9 cellular contexts compared by ENCODE assay signal in genomic region chr20:329851-330232, GRCh38. TPM values are rescaled to one million over a fixed set of nuclear protein-coding genes. Genes with fewer than 3 reads are reported as not detected.
A peak's percentile ranks its signal among the peaks of the same experiment; 100 is the strongest.
DNase-seq lines count a peak whose midpoint lies in the region; ATAC-seq, FAIRE-seq and TF ChIP-seq lines count a peak whose summit lies in the region.
"Had no signal": no experiment of that assay in that cellular context is flagged by ENCODE, and none has a peak within 500 bp of the region (broad histone marks: within the 10 kb centered on the region; RNA-seq: fewer than 3 reads in every experiment).

No MANE protein-coding gene starts in this region.

- no peak overlapping the region for H3K56ac ChIP-seq in H1 (replicated peaks; ENCODE audit: insufficient read length, low read depth, low read length)

- H3K36me3 ChIP-seq in H1 (ENCODE audit: control insufficient read depth in 2 of 4, insufficient read depth in 4 of 4, low read length in 3 of 4) (peaks cover 0 to 3% (median 0%) of the 10 kb centered on the region in 4 experiments; a peak in 1 of 8 replicates), sigmoid colon (peaks cover 0 to 9% (median 0%) of the 10 kb centered on the region in 4 donors)
- H3K36me3 ChIP-seq: left ventricle myocardium inferior had no signal

- H2BK120ac ChIP-seq in H1 (replicated peaks; ENCODE audit: low read depth, low read length) = no peak overlapping the region

- H3K79me2 ChIP-seq in H1 (ENCODE audit: control insufficient read depth in 1 of 2, insufficient read depth in 2 of 2, low read length in 2 of 2) = peaks cover 7 to 31% of the 10 kb centered on the region in 2 experiments

- H3K4me1 ChIP-seq in H1 (replicated peaks in 1 of 4; ENCODE audit: control insufficient read depth in 3 of 4, insufficient read depth in 4 of 4, low read length in 3 of 4) (peaks cover 11 to 26% (median 16%) of the 10 kb centered on the region in 4 experiments), sigmoid colon (peaks cover 0 to 45% (median 37%) of the 10 kb centered on the region in 4 donors)

- no peak overlapping the region for H2BK15ac ChIP-seq in H1 (ENCODE audit: low read length)

- H3K4me3 ChIP-seq in H1 (ENCODE audit: extremely low read depth in 1 of 4, insufficient read depth in 2 of 4, low read depth in 3 of 4, low read length in 4 of 4) = peak overlapping the region in 1 of 4 experiments; percentile 14; a peak in 1 of 8 replicates
- H3K4me3 ChIP-seq in sigmoid colon = no peak overlapping the region
- H3K4me3 ChIP-seq: heart right ventricle, left ventricle myocardium inferior had no signal

- H3K27ac ChIP-seq in H1 (ENCODE audit: low read depth, low read length) (no peak overlapping the region), sigmoid colon (peak overlapping the region in 3 of 4 donors; percentile 29 to 96 (median 90))

- no peak overlapping the region for H3K9ac ChIP-seq in H1 (replicated peaks in 1 of 4; ENCODE audit: extremely low read depth in 1 of 4, low read depth in 3 of 4, low read length in 3 of 4)

- intact Hi-C loops in sigmoid colon (cut with DNase I) = loop anchor here (2.0 kb wide), 1 partner anchor 63 kb away; no protein-coding TSS in a partner anchor

- H3K4ac ChIP-seq in H1 (replicated peaks; ENCODE audit: insufficient read length, low read depth, low read length) = no peak overlapping the region

- H4K5ac ChIP-seq in H1 (ENCODE audit: insufficient read length, low read depth, low read length) = no peak overlapping the region

- TF ChIP-seq CTCF in GM12873 (IDR thresholded peaks at IDR 0.05; ENCODE audit: insufficient read depth, low read depth, low read length, missing control alignments) (peak; percentile 2), H1 (IDR thresholded peaks at IDR 0.05; ENCODE audit: control extremely low read depth in 1 of 3, insufficient read depth in 1 of 3, low read depth in 1 of 3, low read length in 3 of 3) (no peak), sigmoid colon (IDR thresholded peaks at IDR 0.05) (no peak)

- H4K20me1 ChIP-seq in H1 (replicated peaks in 1 of 2; ENCODE audit: control insufficient read depth in 1 of 2, insufficient read depth in 2 of 2, low read length in 2 of 2) = peaks cover 19 to 30% of the 10 kb centered on the region in 2 experiments

- peak overlapping the region; percentile 28 to 94; a peak in 3 of 4 replicates for H3K4me2 ChIP-seq in H1 (ENCODE audit: insufficient read depth in 1 of 2, low read depth in 2 of 2, low read length in 2 of 2)

- no peak overlapping the region for H3K14ac ChIP-seq in H1 (ENCODE audit: insufficient read length)

- H3K9me3 ChIP-seq in H1 (ENCODE audit: insufficient read depth in 2 of 2, low read depth in 1 of 2, low read length in 1 of 2) (no peaks in the 10 kb centered on the region), sigmoid colon (no peaks in the 10 kb centered on the region)
- H3K9me3 ChIP-seq: heart right ventricle, left ventricle myocardium inferior had no signal

- H4K8ac ChIP-seq in H1 (ENCODE audit: extremely low read depth, insufficient read depth, low read length) = no peak overlapping the region

- H3K18ac ChIP-seq in H1 (ENCODE audit: extremely low read depth, low read length) = no peak overlapping the region

- no peak overlapping the region for H2BK20ac ChIP-seq in H1 (ENCODE audit: low read length)

- peaks cover 5% of the 10 kb centered on the region; the same call in 1 of the 2 replicates for H3K23me2 ChIP-seq in H1 (ENCODE audit: low read depth, low read length)

- no peak for ATAC-seq in GM18502 (IDR thresholded peaks at IDR 0.05; ENCODE audit: poor library complexity, unreplicated experiment)

- no peak overlapping the region for H2BK12ac ChIP-seq in H1 (ENCODE audit: low read depth, low read length)

- POLR2A ChIA-PET in H1 (lab: Charles Lee; ENCODE audit: partially characterized antibody) = interaction anchor here (0.9 to 5.0 kb wide), 10 partner anchors 10 to 98 kb away, joined by 3 to 85 read pairs (median 10); partner anchors contain the start of genes NRSN2, TRIB3 and ZCCHC3

- no peak overlapping the region for H2AFZ ChIP-seq in H1 (ENCODE audit: low read length)

- no peak overlapping the region for H3K23ac ChIP-seq in H1 (ENCODE audit: insufficient read length)

- 77% methylated on average over 4 of the region's 4 CpGs; no CpG with 5 or more reads in 1 of the 2 experiments for WGBS in H1 (ENCODE audit: extremely low coverage in 1 of 2, insufficient coverage in 1 of 2, insufficient read length in 1 of 2, insufficient replicate concordance in 2 of 2, low coverage in 1 of 2, low lambda C conversion rate in 2 of 2, missing lambda C conversion rate in 1 of 2), 2 experiments
- WGBS in sigmoid colon, 2 donors = 41 to 71% methylated on average over 4 of the region's 4 CpGs

- no peak for FAIRE-seq in H1 (lab: Jason Lieb, UNC)

- H2AK5ac ChIP-seq in H1 (ENCODE audit: low read depth, low read length) = no peak overlapping the region

- H2BK5ac ChIP-seq in H1 (ENCODE audit: low read depth, low read length) = no peak overlapping the region

- peaks cover 12% of the 10 kb centered on the region for H3K79me1 ChIP-seq in H1 (ENCODE audit: low read depth, low read length)

- CTCF ChIA-PET in H1 (lab: Charles Lee; ENCODE audit: partially characterized antibody) = interaction anchor here (0.6 to 5.9 kb wide), 24 partner anchors 8 to 407 kb away, joined by 3 to 54 read pairs (median 5); partner anchors contain the start of gene NRSN2

- H3K27me3 ChIP-seq in H1 (replicated peaks in 1 of 4; ENCODE audit: control insufficient read depth in 3 of 4, extremely low read depth in 1 of 4, insufficient read depth in 3 of 4, low read length in 3 of 4) (0 out of 7 replicates have a peak, but pooled peaks cover 0 to 4% (median 0%) of the 10 kb centered on the region in 4 experiments), sigmoid colon (no peaks in the 10 kb centered on the region)

- no peak for TF ChIP-seq RAD21 in H1 (IDR thresholded peaks at IDR 0.05 in 1 of 2, conservative IDR thresholded peaks at IDR 0.05 in 1 of 2; ENCODE audit: low read depth in 2 of 2, low read length in 2 of 2)

- DNase-seq in NCI-H510A (lab: John Stamatoyannopoulos, UW) (peak; percentile 55), H1 (ENCODE audit: low read depth in 1 of 2, low spot score in 2 of 2) (no peak), sigmoid colon (no peak), SW480 (ENCODE audit: low spot score) (no peak), activated gamma-delta T cell treated with Interleukin-2 at 50 U/mL for 16 hours (no peak)
- DNase-seq: left ventricle myocardium inferior had no signal

- TF ChIP-seq POLR2A in H1 (IDR thresholded peaks at IDR 0.05; ENCODE audit: control extremely low read depth in 1 of 2, low read depth in 2 of 2, low read length in 2 of 2) = no peak
- no peak for TF ChIP-seq POLR2A in sigmoid colon (IDR thresholded peaks at IDR 0.05)

- H4K91ac ChIP-seq in H1 (replicated peaks; ENCODE audit: insufficient read length, low read length) = no peak overlapping the region

- no peak for TF ChIP-seq EP300 in H1 (IDR thresholded peaks at IDR 0.05; ENCODE audit: borderline replicate concordance in 1 of 2, low read depth in 2 of 2, low read length in 2 of 2)
- no peak for TF ChIP-seq EP300 in sigmoid colon (IDR thresholded peaks at IDR 0.05)

RNA-seq across cellular contexts. Expression of gene SOX12, which starts 4.5 kb away (rescaled TPM):
- 63.0 and 66.1 TPM in 2 replicates for total RNA-seq in H1 (2021; fragmentation: NEBNext Ultra II Directional; extraction: Animal tissue kit (Norgen Biotek cat#: 25700))
- polyA plus RNA-seq in H1 (2011; rRNA removed) (6.4 and 14.4 TPM in 2 replicates), sigmoid colon (1 to 10 TPM; 1.2 to 3.9 (median 1.2) TPM)
- 9.3 TPM for polyA plus RNA-seq in H1 (2011; cell fraction: cytosol; rRNA removed)
- 20.6 TPM for polyA plus RNA-seq in H1 (2011; cell fraction: nucleus; rRNA removed)
- 28.3 to 39.1 TPM (median 34.8 TPM) in 4 replicates for polyA plus RNA-seq in H1 (2012, experiment 1 of 2)
- 27.6 TPM for polyA plus RNA-seq in H1 (2012, experiment 2 of 2)
- 34.1 TPM for polyA plus RNA-seq in H1 (2013, experiment 1 of 2)
- 34.4 TPM for polyA plus RNA-seq in H1 (2013, experiment 2 of 2)
- 2.9 and 6.2 TPM in 2 replicates for polyA minus RNA-seq in H1 (2011; rRNA and poly(A)+ RNA removed)
- 16.2 TPM for polyA minus RNA-seq in H1 (2011; cell fraction: cytosol; rRNA and poly(A)+ RNA removed)
- polyA minus RNA-seq in H1 (2011; cell fraction: nucleus; rRNA and poly(A)+ RNA removed) = 11.5 TPM
- total RNA-seq in sigmoid colon = 1 to 10 TPM; 3.6 to 9.7 (median 4.9) TPM

RNA-seq across cellular contexts. Expression of gene NRSN2, which starts 17.1 kb away (rescaled TPM):
- total RNA-seq in H1 (2021; fragmentation: NEBNext Ultra II Directional; extraction: Animal tissue kit (Norgen Biotek cat#: 25700)) = 15.0 and 19.4 TPM in 2 replicates
- 33.3 and 41.9 TPM in 2 replicates for polyA plus RNA-seq in H1 (2011; rRNA removed)
- 25.4 TPM for polyA plus RNA-seq in H1 (2011; cell fraction: cytosol; rRNA removed)
- 20.5 TPM for polyA plus RNA-seq in H1 (2011; cell fraction: nucleus; rRNA removed)
- 17.4 to 24.3 TPM (median 23.5 TPM) in 4 replicates for polyA plus RNA-seq in H1 (2012, experiment 1 of 2)
- 23.4 TPM for polyA plus RNA-seq in H1 (2012, experiment 2 of 2)
- 19.3 TPM for polyA plus RNA-seq in H1 (2013, experiment 1 of 2)
- 21.8 TPM for polyA plus RNA-seq in H1 (2013, experiment 2 of 2)
- 11.8 and 15.0 TPM in 2 replicates for polyA minus RNA-seq in H1 (2011; rRNA and poly(A)+ RNA removed)
- 16.5 TPM for polyA minus RNA-seq in H1 (2011; cell fraction: cytosol; rRNA and poly(A)+ RNA removed)
- 8.1 TPM for polyA minus RNA-seq in H1 (2011; cell fraction: nucleus; rRNA and poly(A)+ RNA removed)
- 10 to 100 TPM; 23.2 to 34.3 (median 27.6) TPM for total RNA-seq in sigmoid colon
- 10 to 100 TPM in 1 of 3 donors, 1 to 10 TPM in 2; 2.3 to 16.3 (median 7.8) TPM for polyA plus RNA-seq in sigmoid colon

RNA-seq across cellular contexts. Expression of gene ZCCHC3, which starts 32.5 kb away (rescaled TPM):
- total RNA-seq in H1 (2021; fragmentation: NEBNext Ultra II Directional; extraction: Animal tissue kit (Norgen Biotek cat#: 25700)) = 52.4 and 54.0 TPM in 2 replicates
- polyA plus RNA-seq in H1 (2011; rRNA removed) (33.7 and 34.0 TPM in 2 replicates), sigmoid colon (10 to 100 TPM in 1 of 3 donors, 1 to 10 TPM in 2; 6.0 to 11.7 (median 6.2) TPM)
- polyA plus RNA-seq in H1 (2011; cell fraction: cytosol; rRNA removed) = 40.1 TPM
- polyA plus RNA-seq in H1 (2011; cell fraction: nucleus; rRNA removed) = 23.6 TPM
- 41.3 to 45.9 TPM (median 42.1 TPM) in 4 replicates for polyA plus RNA-seq in H1 (2012, experiment 1 of 2)
- polyA plus RNA-seq in H1 (2012, experiment 2 of 2) = 43.6 TPM
- polyA plus RNA-seq in H1 (2013, experiment 1 of 2) = 36.6 TPM
- polyA plus RNA-seq in H1 (2013, experiment 2 of 2) = 39.0 TPM
- polyA minus RNA-seq in H1 (2011; rRNA and poly(A)+ RNA removed) = 14.9 and 15.4 TPM in 2 replicates
- polyA minus RNA-seq in H1 (2011; cell fraction: cytosol; rRNA and poly(A)+ RNA removed) = 24.4 TPM
- 13.9 TPM for polyA minus RNA-seq in H1 (2011; cell fraction: nucleus; rRNA and poly(A)+ RNA removed)
- total RNA-seq in sigmoid colon = 10 to 100 TPM in 3 of 4 donors, 1 to 10 TPM in 1; 9.7 to 22.1 (median 15.6) TPM

RNA-seq across cellular contexts. Expression of gene C20orf96, which starts 39.3 kb away (rescaled TPM):
- 21.0 and 22.7 TPM in 2 replicates for total RNA-seq in H1 (2021; fragmentation: NEBNext Ultra II Directional; extraction: Animal tissue kit (Norgen Biotek cat#: 25700))
- 19.2 and 19.3 TPM in 2 replicates for polyA plus RNA-seq in H1 (2011; rRNA removed)
- polyA plus RNA-seq in H1 (2011; cell fraction: cytosol; rRNA removed) = 21.3 TPM
- polyA plus RNA-seq in H1 (2011; cell fraction: nucleus; rRNA removed) = 22.3 TPM
- polyA plus RNA-seq in H1 (2012, experiment 1 of 2) = 20.5 to 28.5 TPM (median 26.2 TPM) in 4 replicates
- 20.8 TPM for polyA plus RNA-seq in H1 (2012, experiment 2 of 2)
- 23.3 TPM for polyA plus RNA-seq in H1 (2013, experiment 1 of 2)
- polyA plus RNA-seq in H1 (2013, experiment 2 of 2) = 22.8 TPM
- 9.5 and 10.5 TPM in 2 replicates for polyA minus RNA-seq in H1 (2011; rRNA and poly(A)+ RNA removed)
- 7.7 TPM for polyA minus RNA-seq in H1 (2011; cell fraction: cytosol; rRNA and poly(A)+ RNA removed)
- 8.2 TPM for polyA minus RNA-seq in H1 (2011; cell fraction: nucleus; rRNA and poly(A)+ RNA removed)
- 1 to 10 TPM; 2.1 to 6.9 (median 3.1) TPM for total RNA-seq in sigmoid colon
- 1 to 10 TPM; 5.3 to 8.5 (median 5.4) TPM for polyA plus RNA-seq in sigmoid colon

RNA-seq across cellular contexts. Expression of gene TRIB3, which starts 50.7 kb away (rescaled TPM):
- 9.0 and 10.1 TPM in 2 replicates for total RNA-seq in H1 (2021; fragmentation: NEBNext Ultra II Directional; extraction: Animal tissue kit (Norgen Biotek cat#: 25700))
- polyA plus RNA-seq in H1 (2011; rRNA removed) = 17.1 and 30.0 TPM in 2 replicates
- polyA plus RNA-seq in H1 (2011; cell fraction: cytosol; rRNA removed) = 20.6 TPM
- 22.8 TPM for polyA plus RNA-seq in H1 (2011; cell fraction: nucleus; rRNA removed)
- polyA plus RNA-seq in H1 (2012, experiment 1 of 2) = 4.7 to 10.2 TPM (median 8.5 TPM) in 4 replicates
- 11.2 TPM for polyA plus RNA-seq in H1 (2012, experiment 2 of 2)
- polyA plus RNA-seq in H1 (2013, experiment 1 of 2) = 8.1 TPM
- 8.1 TPM for polyA plus RNA-seq in H1 (2013, experiment 2 of 2)
- 10.1 and 14.9 TPM in 2 replicates for polyA minus RNA-seq in H1 (2011; rRNA and poly(A)+ RNA removed)
- 11.1 TPM for polyA minus RNA-seq in H1 (2011; cell fraction: cytosol; rRNA and poly(A)+ RNA removed)
- polyA minus RNA-seq in H1 (2011; cell fraction: nucleus; rRNA and poly(A)+ RNA removed) = 7.7 TPM
- total RNA-seq in sigmoid colon = 1 to 10 TPM; 1.4 to 2.9 (median 1.6) TPM
- polyA plus RNA-seq in sigmoid colon = 10 to 100 TPM in 2 of 3 donors, 1 to 10 TPM in 1; 9.6 to 29.2 (median 17.8) TPM
